10 cellular contexts compared by ENCODE assay signal in the genomic region with DNA sequence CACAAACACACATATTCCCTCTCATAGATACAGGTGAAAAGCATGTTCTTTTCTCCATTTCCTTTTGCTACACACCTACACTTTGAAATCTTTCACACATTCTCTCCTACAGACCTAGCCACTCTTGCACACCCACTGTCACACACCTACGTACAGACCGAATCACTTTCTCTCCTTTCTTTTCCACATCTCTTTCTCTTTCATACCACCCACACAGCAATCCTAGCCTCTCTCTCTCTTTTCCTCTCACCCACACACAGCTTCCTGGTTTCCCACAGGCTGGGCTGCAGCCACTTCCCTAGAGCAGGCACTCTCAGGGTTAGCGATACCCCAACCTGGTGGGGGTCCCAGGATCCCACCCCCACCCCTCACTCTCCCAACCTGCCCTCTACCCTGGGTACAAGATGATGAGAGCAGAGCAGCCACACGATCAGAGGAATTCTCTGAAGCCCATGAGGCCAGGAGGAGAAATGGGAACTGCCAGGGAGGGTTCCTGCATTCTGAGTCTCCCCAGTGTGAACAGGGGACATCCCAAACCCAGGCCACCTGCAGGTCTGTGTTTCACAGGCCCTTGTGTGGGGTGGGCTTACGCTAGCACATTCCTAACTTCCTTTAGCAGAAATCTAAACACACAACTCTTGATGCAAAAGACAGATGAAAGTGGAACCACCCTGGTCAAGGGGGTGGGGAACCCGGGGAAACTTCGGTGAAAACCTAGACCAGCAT. TPM values are rescaled to one million over a fixed set of nuclear protein-coding genes. Genes with fewer than 3 reads are reported as not detected.
A peak's percentile ranks its signal among the peaks of the same experiment; 100 is the strongest.
DNase-seq lines count a peak whose midpoint lies in the region; ATAC-seq, FAIRE-seq and TF ChIP-seq lines count a peak whose summit lies in the region.
"Had no signal": no experiment of that assay in that cellular context is flagged by ENCODE, and none has a peak within 500 bp of the region (broad histone marks: within the 10 kb centered on the region; RNA-seq: fewer than 3 reads in every experiment).

No MANE protein-coding gene starts in this region.

- peak; percentile 33 for ATAC-seq in GM18858 (IDR thresholded peaks at IDR 0.05; ENCODE audit: unreplicated experiment)
- peak; percentile 13 to 24 for ATAC-seq in activated naive CD4-positive, alpha-beta T cell treated with anti-CD3 and anti-CD28 coated beads, Interleukin-2, amount 50 U/mL, for 72 hours
- no peak for ATAC-seq in CD8-positive, alpha-beta T cell
- ATAC-seq in HG02981 (IDR thresholded peaks at IDR 0.05; ENCODE audit: unreplicated experiment), result no peak

- peaks cover 76% of the 10 kb centered on the region for H3K4me1 ChIP-seq in A673 (ENCODE audit: insufficient read depth, low read length, poor library complexity, severe bottlenecking)
- H3K4me1 ChIP-seq in small intestine (ENCODE audit: control insufficient read depth in 2 of 2, insufficient read depth in 1 of 2, low read depth in 1 of 2, low read length in 1 of 2), result peaks cover 2 to 4% of the 10 kb centered on the region in 2 donors
- H3K4me1 ChIP-seq in CD8-positive, alpha-beta T cell (ENCODE audit: insufficient read depth, low read length), result peaks cover 7% of the 10 kb centered on the region

- H3K9me3 Mint-ChIP-seq in activated naive CD4-positive, alpha-beta T cell treated with anti-CD3 and anti-CD28 coated beads, Interleukin-2, amount 50 U/mL, for 72 hours, result no peaks in the 10 kb centered on the region
- H3K9me3 Mint-ChIP-seq in mesothelial cell of epicardium, result no peaks in the 10 kb centered on the region
- H3K9me3 Mint-ChIP-seq in CD8-positive, alpha-beta T cell, result no peaks in the 10 kb centered on the region

- peak overlapping the region; percentile 74 for H3K4me3 Mint-ChIP-seq in mesothelial cell of epicardium
- no peak overlapping the region for H3K4me3 Mint-ChIP-seq in CD8-positive, alpha-beta T cell

- TF ChIP-seq CTCF in A673 (conservative IDR thresholded peaks at IDR 0.05; ENCODE audit: low read depth, low read length), result no peak
- no peak for TF ChIP-seq CTCF in mesothelial cell of epicardium (IDR thresholded peaks at IDR 0.05; ENCODE audit: unreplicated experiment)
- no peak for TF ChIP-seq CTCF in CD8-positive, alpha-beta T cell (IDR thresholded peaks at IDR 0.05)

- intact Hi-C loops in A673 (cut with micrococcal nuclease; ENCODE audit: unreplicated experiment), result no loop called here
- intact Hi-C loops in CD8-positive, alpha-beta T cell (cut with DNase I, micrococcal nuclease), result no loop called here

- no peaks in the 10 kb centered on the region for H3K27me3 Mint-ChIP-seq in mesothelial cell of epicardium (ENCODE audit: low read depth)
- peaks cover 22% of the 10 kb centered on the region for H3K27me3 Mint-ChIP-seq in CD8-positive, alpha-beta T cell (ENCODE audit: low read depth)

- POLR2A ChIA-PET in A673 (lab: Charles Lee; ENCODE audit: low non-redundant PET), result interaction anchor here (0.6 kb wide), 1 partner anchor 17 kb away, joined by 3 read pairs; no protein-coding TSS in a partner anchor
- POLR2A ChIA-PET in CD8-positive, alpha-beta T cell (lab: Charles Lee), result no interaction called here

- no peak overlapping the region for H3K27ac Mint-ChIP-seq in activated naive CD4-positive, alpha-beta T cell treated with anti-CD3 and anti-CD28 coated beads, Interleukin-2, amount 50 U/mL, for 72 hours
- peak overlapping the region; percentile 3 for H3K27ac Mint-ChIP-seq in mesothelial cell of epicardium
- no peak overlapping the region for H3K27ac Mint-ChIP-seq in CD8-positive, alpha-beta T cell

- H3K4me3 ChIP-seq in A673 (ENCODE audit: low read depth, low read length, poor library complexity, severe bottlenecking) (no peak overlapping the region), small intestine (ENCODE audit: low read depth in 1 of 2, low read length in 2 of 2) (no peak overlapping the region)
- no peak overlapping the region for H3K4me3 ChIP-seq in CD8-positive, alpha-beta T cell (ENCODE audit: low read depth, low read length)

- DNase-seq in A673 (ENCODE audit: low spot score), result no peak
- DNase-seq in activated naive CD4-positive, alpha-beta T cell treated with anti-CD3 and anti-CD28 coated beads, Interleukin-2, amount 50 U/mL, for 72 hours (ENCODE audit: low spot score in 2 of 2), result no peak
- no peak for DNase-seq in mesothelial cell of epicardium (ENCODE audit: low spot score in 2 of 2, unreplicated experiment in 2 of 2)
- DNase-seq in small intestine, result no peak
- no peak for DNase-seq in CD8-positive, alpha-beta T cell
- no peak for DNase-seq in kidney glomerular epithelial cell (lab: John Stamatoyannopoulos, UW)
- DNase-seq: NCI-H446 treated with DMSO at 0.1 percent for 48 hours had no signal

- H3K27me3 ChIP-seq in A673 (replicated peaks; ENCODE audit: insufficient read depth, low read depth, low read length, poor library complexity) (no peaks in the 10 kb centered on the region), small intestine (ENCODE audit: control insufficient read depth in 2 of 2, insufficient read depth in 2 of 2, low read length in 2 of 2) (no peaks in the 10 kb centered on the region)
- H3K27me3 ChIP-seq in CD8-positive, alpha-beta T cell (ENCODE audit: insufficient read depth, low read length), result peaks cover 6% of the 10 kb centered on the region

- H3K4me1 Mint-ChIP-seq in mesothelial cell of epicardium, result peaks cover 50% of the 10 kb centered on the region
- H3K4me1 Mint-ChIP-seq in CD8-positive, alpha-beta T cell (ENCODE audit: low read depth), result peaks cover 10% of the 10 kb centered on the region

- H3K36me3 ChIP-seq in A673 (ENCODE audit: insufficient read depth, low read length, poor library complexity, severe bottlenecking), result no peaks in the 10 kb centered on the region
- peaks cover 0 to 2% of the 10 kb centered on the region in 2 donors for H3K36me3 ChIP-seq in small intestine (ENCODE audit: control insufficient read depth in 2 of 2, insufficient read depth in 2 of 2, low read length in 2 of 2)
- no peaks in the 10 kb centered on the region for H3K36me3 ChIP-seq in CD8-positive, alpha-beta T cell (ENCODE audit: insufficient read depth, low read length)
- H3K36me3 ChIP-seq: neutrophil had no signal

- no peak for FAIRE-seq in small intestine (lab: Jason Lieb, UNC)

- CTCF ChIA-PET in A673 (lab: Charles Lee), result no interaction called here
- CTCF ChIA-PET in CD8-positive, alpha-beta T cell (lab: Charles Lee), result no interaction called here

- H3K27ac ChIP-seq in A673 (ENCODE audit: low read depth, low read length, poor library complexity, severe bottlenecking) (peak overlapping the region; percentile 8), small intestine (ENCODE audit: low read depth in 1 of 2, low read length in 1 of 2) (peak overlapping the region in 1 of 2 donors; percentile 28)
- H3K27ac ChIP-seq in CD8-positive, alpha-beta T cell (ENCODE audit: low read depth, low read length), result no peak overlapping the region
- H3K27ac ChIP-seq: neutrophil had no signal

- H3K9me3 ChIP-seq in A673 (ENCODE audit: low read depth, low read length, poor library complexity, severe bottlenecking), result no peaks in the 10 kb centered on the region
- no peaks in the 10 kb centered on the region for H3K9me3 ChIP-seq in small intestine (ENCODE audit: control insufficient read depth, low read depth)
- no peaks in the 10 kb centered on the region for H3K9me3 ChIP-seq in CD8-positive, alpha-beta T cell (ENCODE audit: low read length)
- H3K9me3 ChIP-seq: neutrophil had no signal

- WGBS in small intestine, 3 donors, result 48 to 68% (median 57%) methylated on average over 7 of the region's 7 CpGs

- no TSS peak for BruUV-seq in A673 (replicated peaks; lab: Mats Ljungman, UMichigan)

- H3K36me3 Mint-ChIP-seq in activated naive CD4-positive, alpha-beta T cell treated with anti-CD3 and anti-CD28 coated beads, Interleukin-2, amount 50 U/mL, for 72 hours, result no peaks in the 10 kb centered on the region
- no peaks in the 10 kb centered on the region for H3K36me3 Mint-ChIP-seq in mesothelial cell of epicardium
- no peaks in the 10 kb centered on the region for H3K36me3 Mint-ChIP-seq in CD8-positive, alpha-beta T cell

RNA-seq across cellular contexts. Expression of gene SYNPO, which starts 17.1 kb away (rescaled TPM):
- 7.6 and 10.0 TPM in 2 replicates for total RNA-seq in A673 (2021)
- total RNA-seq in activated naive CD4-positive, alpha-beta T cell treated with anti-CD3 and anti-CD28 coated beads, Interleukin-2, amount 50 U/mL, for 72 hours, result under 1 TPM; 0.18 to 0.53 TPM
- 84.4 to 86.6 TPM (median 85.3 TPM) in 3 replicates for total RNA-seq in mesothelial cell of epicardium
- 10 to 100 TPM; 23.2 to 34.4 (median 26.2) TPM for polyA plus RNA-seq in small intestine
- under 1 TPM; 0.06 to 0.14 TPM for total RNA-seq in CD8-positive, alpha-beta T cell

RNA-seq across cellular contexts. Expression of gene MYOZ3, which starts 37.7 kb away (rescaled TPM):
- total RNA-seq in A673 (2021), result 2.4 and 2.7 TPM in 2 replicates
- total RNA-seq in activated naive CD4-positive, alpha-beta T cell treated with anti-CD3 and anti-CD28 coated beads, Interleukin-2, amount 50 U/mL, for 72 hours, result under 1 TPM; 0.09 to 0.49 TPM
- 8.5 to 9.4 TPM (median 8.5 TPM) in 3 replicates for total RNA-seq in mesothelial cell of epicardium
- polyA plus RNA-seq in small intestine, result under 1 TPM; 0.27 to 0.45 (median 0.31) TPM
- total RNA-seq in CD8-positive, alpha-beta T cell, result not detected

Comparison
In these comparisons a context has a peak if more than half of its experiments do, and no peak if none do; other contexts are left out.
1. ATAC-seq: peak in GM18858 (single experiment) and activated naive CD4-positive, alpha-beta T cell treated with anti-CD3 and anti-CD28 coated beads, Interleukin-2, amount 50 U/mL, for 72 hours (2 of 2); none in CD8-positive, alpha-beta T cell (single experiment) and HG02981 (single experiment).